ENCODE assay signal across 28 cellular contexts in the genomic region with DNA sequence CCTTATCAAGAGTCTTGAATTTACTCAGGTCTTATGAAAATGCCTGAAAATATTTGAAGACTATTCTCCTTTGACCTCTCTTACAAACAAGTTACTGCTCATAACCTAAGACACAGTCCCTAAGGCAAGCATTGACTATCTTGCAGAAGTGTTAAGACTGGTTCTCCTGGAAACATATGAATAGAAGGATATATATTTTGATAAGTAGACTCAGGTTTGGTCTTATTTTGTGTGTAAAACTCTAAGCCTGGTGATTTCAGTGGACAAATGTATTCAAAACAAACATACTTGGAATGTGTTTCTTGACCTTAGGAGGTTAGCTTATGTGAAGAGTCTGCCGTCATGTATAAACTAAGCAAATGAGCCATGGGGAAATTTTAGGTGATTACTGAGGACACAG.
"Had no signal": no experiment of that assay in that cellular context is flagged by ENCODE, and none has a peak within 500 bp of the region (broad histone marks: within the 10 kb centered on the region; RNA-seq: fewer than 3 reads in every experiment).

No MANE protein-coding gene starts in this region.

- H3K9ac ChIP-seq: neural progenitor cell, parathyroid adenoma had no signal

- H3K79me2 ChIP-seq: parathyroid adenoma had no signal

- H3K27ac ChIP-seq: neural progenitor cell, ovary, parathyroid adenoma, psoas muscle, right lobe of liver, sigmoid colon, stomach, thoracic aorta, thyroid gland, tibial nerve, upper lobe of right lung, uterus had no signal

- H2AFZ ChIP-seq: neural progenitor cell, parathyroid adenoma had no signal

- H3K9me3 Mint-ChIP-seq: natural killer cell; stimulated activated effector memory CD8-positive, alpha-beta T cell treated with anti-CD3 and anti-CD28 coated beads, Interleukin-12 subunit alpha, Interleukin-12 subunit beta, amount 100 ng/mL, for 72 hours; stimulated activated naive B cell treated with anti-CD40 and anti-IgM and Interleukin-4, amounts not matched to agents 10 μg/mL and 1 μg/mL and 100 μg/mL, for 72 hours; stimulated activated naive CD8-positive, alpha-beta T cell treated with anti-CD3 and anti-CD28 coated beads, Interleukin-15, Interleukin-2, amounts not matched to agents 100 ng/mL and 50 ng/mL, for 24 hours; type B pancreatic cell had no signal

- H3K4me3 Mint-ChIP-seq: natural killer cell; nephron; neural progenitor cell; stimulated activated effector memory CD8-positive, alpha-beta T cell treated with anti-CD3 and anti-CD28 coated beads, Interleukin-12 subunit alpha, Interleukin-12 subunit beta, amount 100 ng/mL, for 72 hours; stimulated activated naive B cell treated with anti-CD40 and anti-IgM and Interleukin-4, amounts not matched to agents 10 μg/mL and 1 μg/mL and 100 μg/mL, for 72 hours; stimulated activated naive CD8-positive, alpha-beta T cell treated with anti-CD3 and anti-CD28 coated beads, Interleukin-15, Interleukin-2, amounts not matched to agents 100 ng/mL and 50 ng/mL, for 24 hours; type B pancreatic cell had no signal

- H3K36me3 ChIP-seq: neural progenitor cell, ovary, right lobe of liver, sigmoid colon, thoracic aorta, thyroid gland, upper lobe of right lung, uterus had no signal

- H3K4me1 ChIP-seq: neural progenitor cell, parathyroid adenoma, right lobe of liver, sigmoid colon, stomach, thyroid gland, tibial nerve, upper lobe of right lung, uterus had no signal

- H3K27me3 ChIP-seq: neural progenitor cell, ovary, right lobe of liver, sigmoid colon, stomach, thyroid gland, tibial nerve, upper lobe of right lung, uterus had no signal

- H3K27me3 Mint-ChIP-seq: progenitor cell of endocrine pancreas; stimulated activated naive B cell treated with anti-CD40 and anti-IgM and Interleukin-4, amounts not matched to agents 10 μg/mL and 1 μg/mL and 100 μg/mL, for 72 hours; stimulated activated naive CD8-positive, alpha-beta T cell treated with anti-CD3 and anti-CD28 coated beads, Interleukin-15, Interleukin-2, amounts not matched to agents 100 ng/mL and 50 ng/mL, for 24 hours; type B pancreatic cell had no signal

- H3K9me3 ChIP-seq: ovary, sigmoid colon, thoracic aorta, thyroid gland, tibial nerve, upper lobe of right lung, uterus had no signal

- H3K27ac Mint-ChIP-seq: natural killer cell; nephron; neural progenitor cell; progenitor cell of endocrine pancreas; stimulated activated effector memory CD8-positive, alpha-beta T cell treated with anti-CD3 and anti-CD28 coated beads, Interleukin-12 subunit alpha, Interleukin-12 subunit beta, amount 100 ng/mL, for 72 hours; stimulated activated naive B cell treated with anti-CD40 and anti-IgM and Interleukin-4, amounts not matched to agents 10 μg/mL and 1 μg/mL and 100 μg/mL, for 72 hours; stimulated activated naive CD8-positive, alpha-beta T cell treated with anti-CD3 and anti-CD28 coated beads, Interleukin-15, Interleukin-2, amounts not matched to agents 100 ng/mL and 50 ng/mL, for 24 hours; type B pancreatic cell had no signal

- H3K4me3 ChIP-seq: neural progenitor cell, ovary, psoas muscle, right lobe of liver, sigmoid colon, stomach, thoracic aorta, thyroid gland, tibial nerve, upper lobe of right lung, uterus had no signal

- H3K4me1 Mint-ChIP-seq: natural killer cell; nephron; neural progenitor cell; stimulated activated effector memory CD8-positive, alpha-beta T cell treated with anti-CD3 and anti-CD28 coated beads, Interleukin-12 subunit alpha, Interleukin-12 subunit beta, amount 100 ng/mL, for 72 hours; stimulated activated naive B cell treated with anti-CD40 and anti-IgM and Interleukin-4, amounts not matched to agents 10 μg/mL and 1 μg/mL and 100 μg/mL, for 72 hours had no signal

- ATAC-seq: natural killer cell; psoas muscle; right cardiac atrium; right lobe of liver; stimulated activated effector memory CD8-positive, alpha-beta T cell treated with anti-CD3 and anti-CD28 coated beads, Interleukin-12 subunit alpha, Interleukin-12 subunit beta, amount 100 ng/mL, for 72 hours; stimulated activated naive B cell treated with anti-CD40 and anti-IgM and Interleukin-4, amounts not matched to agents 10 μg/mL and 1 μg/mL and 100 μg/mL, for 72 hours; upper lobe of right lung had no signal

- DNase-seq: natural killer cell; occipital lobe; ovary; posterior cingulate gyrus; psoas muscle; right cardiac atrium; right lobe of liver; sigmoid colon; small intestine; stimulated activated CD4-positive, alpha-beta T cell treated with anti-CD3 and anti-CD28 coated beads, Interleukin-15, amount 100 ng/mL, for 24 hours; stimulated activated CD4-positive, alpha-beta T cell treated with anti-CD3 and anti-CD28 coated beads, Interleukin-2, amount 100 ng/mL, for 24 hours; stimulated activated CD4-positive, alpha-beta T cell treated with anti-CD3 and anti-CD28 coated beads, Interleukin-2, amount 100 ng/mL, for 48 hours; stimulated activated CD4-positive, alpha-beta T cell treated with anti-CD3 and anti-CD28 coated beads, Interleukin-4, amount 100 ng/mL, for 24 hours; stimulated activated naive B cell treated with anti-CD40 and anti-IgM and Interleukin-4, amounts not matched to agents 10 μg/mL and 1 μg/mL and 100 μg/mL, for 72 hours; stimulated activated naive CD4-positive, alpha-beta T cell treated with Interleukin-2 at 50 U/mL for 16 hours; stomach; thyroid gland; upper lobe of right lung; uterus had no signal

- H3K36me3 Mint-ChIP-seq: natural killer cell; neural progenitor cell; stimulated activated effector memory CD8-positive, alpha-beta T cell treated with anti-CD3 and anti-CD28 coated beads, Interleukin-12 subunit alpha, Interleukin-12 subunit beta, amount 100 ng/mL, for 72 hours; stimulated activated naive B cell treated with anti-CD40 and anti-IgM and Interleukin-4, amounts not matched to agents 10 μg/mL and 1 μg/mL and 100 μg/mL, for 72 hours; type B pancreatic cell had no signal

- H3K4me2 ChIP-seq: neural progenitor cell had no signal
